Comparison of ENCODE assay signal across 21 cellular contexts in the genomic region with DNA sequence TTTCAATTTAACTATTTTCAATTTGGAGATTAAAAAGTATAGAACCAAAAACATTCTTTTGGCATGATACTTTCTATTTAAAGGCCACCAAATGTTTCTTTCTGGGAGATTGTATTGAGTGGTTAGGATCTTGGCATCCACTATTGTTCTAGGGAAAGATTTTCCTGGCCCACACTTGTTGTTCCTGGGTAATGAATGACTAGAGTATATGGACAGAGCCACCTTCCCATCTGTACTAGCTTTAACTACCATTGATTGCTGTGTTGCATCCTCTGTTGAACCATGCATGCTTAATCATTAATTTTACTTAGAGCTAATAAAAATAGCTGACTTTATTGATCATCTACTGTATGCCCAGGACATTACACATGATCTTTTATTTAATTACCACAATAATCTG. TPM values are rescaled to one million over a fixed set of nuclear protein-coding genes. Genes with fewer than 3 reads are reported as not detected.
DNase-seq lines count a peak whose midpoint lies in the region; ATAC-seq, FAIRE-seq and TF ChIP-seq lines count a peak whose summit lies in the region.
"Had no signal": no experiment of that assay in that cellular context is flagged by ENCODE, and none has a peak within 500 bp of the region (broad histone marks: within the 10 kb centered on the region; RNA-seq: fewer than 3 reads in every experiment).

No MANE protein-coding gene starts in this region.

- ATAC-seq in GM21737 (IDR thresholded peaks at IDR 0.05; ENCODE audit: unreplicated experiment) = no peak
- no peak for ATAC-seq in GM19455 (IDR thresholded peaks at IDR 0.05; ENCODE audit: unreplicated experiment)
- ATAC-seq: A549, K562 had no signal

- intact Hi-C loops in uterus (cut with DNase I; ENCODE audit: low total_unique reads) = no loop called here

- H3K36me3 ChIP-seq in uterus = no peaks in the 10 kb centered on the region
- H3K36me3 ChIP-seq: BLaER1, HAP-1, SJCRH30 had no signal

- no peak for TF ChIP-seq CTCF in uterus (IDR thresholded peaks at IDR 0.05)

- TF ChIP-seq POLR2A in H54 (IDR thresholded peaks at IDR 0.05; ENCODE audit: low read depth, low read length) = no peak
- TF ChIP-seq POLR2A in uterus (IDR thresholded peaks at IDR 0.05) = no peak

- no peak overlapping the region for H3K4me3 ChIP-seq in uterus
- H3K4me3 ChIP-seq: A549, BLaER1, HAP-1, K562, PC-9, SJCRH30 had no signal

- H3K4me1 ChIP-seq in uterus = no peaks in the 10 kb centered on the region
- H3K4me1 ChIP-seq: BLaER1, HAP-1 had no signal

- H3K27ac ChIP-seq in uterus = no peak overlapping the region
- H3K27ac ChIP-seq: A549, BLaER1, HL-60, PC-9, SJCRH30 had no signal

- H3K9me3 ChIP-seq in uterus = no peaks in the 10 kb centered on the region
- H3K9me3 ChIP-seq: A549, BLaER1, HAP-1, SJCRH30 had no signal

- no peaks in the 10 kb centered on the region for H3K27me3 ChIP-seq in uterus
- H3K27me3 ChIP-seq: BLaER1, SJCRH30 had no signal

- DNase-seq in H54 (ENCODE audit: insufficient read length, low spot score) (no peak), RCC 7860 (ENCODE audit: low spot score) (no peak), kidney glomerular epithelial cell (lab: John Stamatoyannopoulos, UW) (peak; percentile 19), myocyte (ENCODE audit: low read depth) (peak; percentile 29), globus pallidus (ENCODE audit: low spot score) (no peak), uterus (no peak)
- DNase-seq: CD4-positive, alpha-beta memory T cell; DMS79 treated with DMSO at 0.1 percent for 48 hours; NCI-H1694; NCI-H2081 treated with DMSO at 0.1 percent for 48 hours; NCI-H510A treated with DMSO at 0.1 percent for 48 hours; NCI-H82; PC-9; SJCRH30 had no signal

- FAIRE-seq in H54 (lab: Jason Lieb, UNC) = peak; percentile 20
- FAIRE-seq in RCC 7860 (lab: Jason Lieb, UNC) = peak; percentile 86
- FAIRE-seq: A549, K562 had no signal

RNA-seq across cellular contexts. Expression of gene DPYD, which starts 9.6 kb away (rescaled TPM):
- 11.3 and 12.3 TPM in 2 replicates for total RNA-seq in myocyte
- 10.0 TPM for polyA plus RNA-seq in myocyte (2012)
- total RNA-seq in uterus = 10 to 100 TPM; 30.9 to 66.6 (median 48.2) TPM

Comparison
In these comparisons a context has a peak if more than half of its experiments do, and no peak if none do; other contexts are left out.
1. DNase-seq: peak in kidney glomerular epithelial cell (single experiment) and myocyte (single experiment); none in H54 (single experiment), RCC 7860 (single experiment), globus pallidus (single experiment) and uterus (0 of 2).